ENCODE assay signal across 1 cellular context in genomic region chr22:43088979-43089717, GRCh38.
TF ChIP-seq lines count a peak whose summit lies in the region.

TTLL1 (minus strand) TSS chr22:43089391; CDS start chr22:43075586, 13,805 bp downstream.

TF ChIP-seq in WTC11, 78 proteins besides CTCF, POLR2A, EP300 and RAD21 (continued from another document and continues in another):
- TF ChIP-seq AFF4 (CRISPR knock-in tag; IDR thresholded peaks at IDR 0.05; ENCODE audit: borderline replicate concordance) (no peak), JAZF1 (CRISPR knock-in tag; IDR thresholded peaks at IDR 0.05) (no peak), MAX (CRISPR knock-in tag; IDR thresholded peaks at IDR 0.05) (peak; percentile 87), ELF4 (CRISPR knock-in tag; IDR thresholded peaks at IDR 0.05; ENCODE audit: low read depth) (no peak), RORB (CRISPR knock-in tag; IDR thresholded peaks at IDR 0.05) (no peak), SMAD3 (CRISPR knock-in tag; IDR thresholded peaks at IDR 0.05; ENCODE audit: borderline replicate concordance) (no peak), JUN (CRISPR knock-in tag; IDR thresholded peaks at IDR 0.05) (no peak), ZNF232 (CRISPR knock-in tag; IDR thresholded peaks at IDR 0.05) (no peak), CDX4 (CRISPR knock-in tag; IDR thresholded peaks at IDR 0.05; ENCODE audit: borderline replicate concordance) (no peak), ZMAT4 (CRISPR knock-in tag; IDR thresholded peaks at IDR 0.05) (no peak), RELA (CRISPR knock-in tag; IDR thresholded peaks at IDR 0.05; ENCODE audit: borderline replicate concordance) (peak; percentile 85; the same call in 1 of the 2 replicates), ZNF512 (CRISPR knock-in tag; IDR thresholded peaks at IDR 0.05; ENCODE audit: borderline replicate concordance) (no peak), ZNF219 (CRISPR knock-in tag; IDR thresholded peaks at IDR 0.05; ENCODE audit: borderline replicate concordance) (no peak), NFE2L1 (CRISPR knock-in tag; IDR thresholded peaks at IDR 0.05) (peak; percentile 66; the same call in 1 of the 2 replicates), ATF3 (CRISPR knock-in tag; conservative IDR thresholded peaks at IDR 0.05) (no peak), KAT7 (CRISPR knock-in tag; IDR thresholded peaks at IDR 0.05; ENCODE audit: borderline replicate concordance) (peak; percentile 73; the same call in 1 of the 2 replicates), STAT6 (CRISPR knock-in tag; conservative IDR thresholded peaks at IDR 0.05; ENCODE audit: low read depth) (no peak), CREB1 (CRISPR knock-in tag; IDR thresholded peaks at IDR 0.05) (no peak), ZNF423 (CRISPR knock-in tag; IDR thresholded peaks at IDR 0.05) (0 out of 2 replicates have a peak, but pooled peaks have one; percentile 20), ZNF281 (CRISPR knock-in tag; IDR thresholded peaks at IDR 0.05) (0 out of 2 replicates have a peak, but pooled peaks have one; percentile 10), ZNF396 (CRISPR knock-in tag; IDR thresholded peaks at IDR 0.05; ENCODE audit: borderline replicate concordance) (no peak), ZBTB21 (CRISPR knock-in tag; IDR thresholded peaks at IDR 0.05; ENCODE audit: borderline replicate concordance) (peak; percentile 55; the same call in 1 of the 2 replicates), NR1H2 (CRISPR knock-in tag; IDR thresholded peaks at IDR 0.05) (no peak), TCF7 (CRISPR knock-in tag; IDR thresholded peaks at IDR 0.05; ENCODE audit: low read depth) (no peak), HMGXB4 (CRISPR knock-in tag; IDR thresholded peaks at IDR 0.05) (no peak), TEAD4 (CRISPR knock-in tag; IDR thresholded peaks at IDR 0.05) (no peak), HMGA2 (CRISPR knock-in tag; IDR thresholded peaks at IDR 0.05) (no peak), ZSCAN18 (CRISPR knock-in tag; IDR thresholded peaks at IDR 0.05) (no peak), NFATC4 (CRISPR knock-in tag; IDR thresholded peaks at IDR 0.05) (no peak), E2F5 (CRISPR knock-in tag; IDR thresholded peaks at IDR 0.05) (peak; percentile 67; the same call in 1 of the 2 replicates), ESRRA (CRISPR knock-in tag; IDR thresholded peaks at IDR 0.05; ENCODE audit: borderline replicate concordance) (peak; percentile 68; the same call in 1 of the 2 replicates), PRRX2 (CRISPR knock-in tag; IDR thresholded peaks at IDR 0.05) (no peak), FOXK1 (CRISPR knock-in tag; IDR thresholded peaks at IDR 0.05) (peak; percentile 19; the same call in 1 of the 2 replicates), ZNF425 (CRISPR knock-in tag; conservative IDR thresholded peaks at IDR 0.05) (no peak), USF2 (CRISPR knock-in tag; IDR thresholded peaks at IDR 0.05) (no peak)
